In genomic region chr22:41598081-41598480, GRCh38 we compare ENCODE assay signal across 14 cellular contexts. TPM values are rescaled to one million over a fixed set of nuclear protein-coding genes. Genes with fewer than 3 reads are reported as not detected.
DNase-seq lines count a peak whose midpoint lies in the region; ATAC-seq and TF ChIP-seq lines count a peak whose summit lies in the region.
"Had no signal": no experiment of that assay in that cellular context is flagged by ENCODE, and none has a peak within 500 bp of the region (broad histone marks: within the 10 kb centered on the region; RNA-seq: fewer than 3 reads in every experiment).

No MANE protein-coding gene starts in this region.

- no peak overlapping the region for H3K23ac ChIP-seq in IMR-90 (ENCODE audit: low read depth, low read length)

- H3K4ac ChIP-seq in IMR-90 (ENCODE audit: low read depth, low read length): peak overlapping the region; percentile 62

- no peak overlapping the region for H4K91ac ChIP-seq in IMR-90 (ENCODE audit: insufficient read depth, low read depth, low read length)

- H3K14ac ChIP-seq in IMR-90 (replicated peaks; ENCODE audit: low read depth, low read length): 0 out of 2 replicates have a peak overlapping the region, but pooled peaks have one; percentile 16

- in situ Hi-C loops in IMR-90 (cut with MboI; ENCODE audit: low sequenced_read_pairs): no loop called here

- no peaks in the 10 kb centered on the region for H3K9me3 ChIP-seq in IMR-90 (ENCODE audit: control insufficient read depth, insufficient read depth, low read length)

- dilution Hi-C loops in IMR-90 (cut with HindIII; ENCODE audit: low sequenced_read_pairs, unreplicated experiment): no loop called here

- ATAC-seq in IMR-90 (ENCODE audit: low read depth) (peak; percentile 95), GM21526 (IDR thresholded peaks at IDR 0.05; ENCODE audit: low FRiP score, unreplicated experiment) (no peak), GM18505 (IDR thresholded peaks at IDR 0.05; ENCODE audit: unreplicated experiment) (no peak)

- H3K4me3 ChIP-seq in IMR-90 (ENCODE audit: insufficient read depth, low read depth, low read length): no peak overlapping the region
- no peak overlapping the region for H3K4me3 ChIP-seq in cardiac fibroblast (replicated peaks in 1 of 2; ENCODE audit: low read depth in 2 of 2, low read length in 2 of 2)

- CTCF ChIA-PET in IMR-90 (lab: Yijun Ruan, JAX): interaction anchor here (1.6 kb wide), 1 partner anchor 9 kb away, joined by 5 read pairs; the partner anchor contains the start of gene PMM1

- no peak overlapping the region for H2BK120ac ChIP-seq in IMR-90 (ENCODE audit: low read depth, low read length)

- H3K27me3 ChIP-seq in IMR-90 (ENCODE audit: control insufficient read depth, insufficient read depth, low read length): no peaks in the 10 kb centered on the region

- no TSS peak for BruUV-seq in IMR-90 (replicated peaks; lab: Mats Ljungman, UMichigan)

- POLR2A ChIA-PET in IMR-90 (lab: Charles Lee; ENCODE audit: unreplicated experiment): interaction anchor here (0.5 kb wide), 1 partner anchor 480 kb away, joined by 3 read pairs; no protein-coding TSS in a partner anchor

- H2BK20ac ChIP-seq in IMR-90 (ENCODE audit: low read depth, low read length): no peak overlapping the region

- TF ChIP-seq RAD21 in IMR-90 (IDR thresholded peaks at IDR 0.05; ENCODE audit: low read length): no peak

- no peak overlapping the region for H4K5ac ChIP-seq in IMR-90 (ENCODE audit: low read depth, low read length)

- WGBS in IMR-90 (ENCODE audit: extremely low coverage in 2 of 2, insufficient read length in 1 of 2), 2 experiments: no CpG with 5 or more reads among the region's 5 CpGs

- H3K27ac ChIP-seq in 22Rv1: peak overlapping the region; percentile 40; the same call in 1 of the 2 replicates
- peak overlapping the region; percentile 62 for H3K27ac ChIP-seq in IMR-90 (ENCODE audit: insufficient read depth, low read length)
- H3K27ac ChIP-seq: VCaP had no signal

- H3K9ac ChIP-seq in IMR-90 (ENCODE audit: low read depth, low read length): no peak overlapping the region

- H2AK9ac ChIP-seq in IMR-90 (replicated peaks; ENCODE audit: low read depth, low read length, poor library complexity): peak overlapping the region; percentile 18

- H3K4me2 ChIP-seq in IMR-90 (ENCODE audit: low read depth, low read length): no peak overlapping the region

- DNase-seq in IMR-90 (peak; percentile 88), cardiac fibroblast (ENCODE audit: low read depth in 2 of 2) (peak; percentile 73 to 83), kidney tubule cell (ENCODE audit: low spot score) (peak; percentile 66), 8988T (no peak)
- no peak for DNase-seq in activated CD4-positive, alpha-beta T cell treated with anti-CD3 and anti-CD28 coated beads for 48 hours
- DNase-seq: activated T-cell treated with anti-CD3 and anti-CD28 coated beads, Interleukin-2, amount 50 U/mL, for 48 hours; cortex of kidney; NCI-H187 had no signal

- H2AK5ac ChIP-seq in IMR-90 (ENCODE audit: low read depth, low read length): peak overlapping the region; percentile 52

- H2AFZ ChIP-seq in IMR-90 (replicated peaks; ENCODE audit: low read length, poor library complexity): peak overlapping the region; percentile 71

- peak overlapping the region; percentile 79 for H2BK5ac ChIP-seq in IMR-90 (ENCODE audit: low read depth, low read length, poor library complexity, severe bottlenecking)

- TF ChIP-seq CTCF in 22Rv1 (IDR thresholded peaks at IDR 0.05): no peak
- peak; percentile 12; the same call in 1 of the 2 replicates for TF ChIP-seq CTCF in IMR-90 (conservative IDR thresholded peaks at IDR 0.05; ENCODE audit: low read depth, low read length)
- TF ChIP-seq CTCF in cardiac fibroblast (IDR thresholded peaks at IDR 0.05; ENCODE audit: low read depth, low read length): no peak

- peaks cover 0 to 31% of the 10 kb centered on the region in 2 experiments; a peak in 2 of 4 replicates for H3K79me1 ChIP-seq in IMR-90 (ENCODE audit: low read depth in 1 of 2, low read length in 2 of 2)

- H4K20me1 ChIP-seq in IMR-90 (ENCODE audit: insufficient read depth, low read length): peaks cover 11% of the 10 kb centered on the region

- H3K36me3 ChIP-seq in IMR-90 (ENCODE audit: control insufficient read depth, insufficient read depth, low read length): peaks cover 24% of the 10 kb centered on the region

- H3K56ac ChIP-seq in IMR-90 (ENCODE audit: extremely low read depth, insufficient read depth, low read length): no peak overlapping the region

- intact Hi-C loops in IMR-90 (cut with micrococcal nuclease): no loop called here

- H4K8ac ChIP-seq in IMR-90 (ENCODE audit: low read depth in 2 of 2, low read length in 2 of 2): peak overlapping the region in 1 of 2 experiments; percentile 58; a peak in 1 of 4 replicates

- no peak overlapping the region for H3K18ac ChIP-seq in IMR-90 (ENCODE audit: low read depth, low read length)

- TF ChIP-seq POLR2A in IMR-90 (IDR thresholded peaks at IDR 0.05; ENCODE audit: low read depth, low read length) (no peak), GM18505 (IDR thresholded peaks at IDR 0.05; ENCODE audit: borderline replicate concordance, extremely low read depth, insufficient read depth, insufficient read length) (no peak)

- no peak overlapping the region for H2BK15ac ChIP-seq in IMR-90 (ENCODE audit: low read depth, low read length)

- H3K9me1 ChIP-seq in IMR-90 (ENCODE audit: insufficient read depth, low read length): no peaks in the 10 kb centered on the region; the same call in 1 of the 2 replicates

- peaks cover 14% of the 10 kb centered on the region for H3K4me1 ChIP-seq in IMR-90 (ENCODE audit: control insufficient read depth, insufficient read depth, low read length)

TF ChIP-seq in IMR-90, 13 proteins besides CTCF, POLR2A, EP300 and RAD21:
- no peak for TF ChIP-seq SMC3 (IDR thresholded peaks at IDR 0.05; ENCODE audit: low read depth, low read length)
- no peak for TF ChIP-seq NFE2L2 (IDR thresholded peaks at IDR 0.05; ENCODE audit: low read depth, low read length)
- TF ChIP-seq USF2 (IDR thresholded peaks at IDR 0.05; ENCODE audit: low read depth, low read length): no peak
- no peak for TF ChIP-seq MAFK (IDR thresholded peaks at IDR 0.05; ENCODE audit: low read depth, low read length)
- TF ChIP-seq RFX5 (IDR thresholded peaks at IDR 0.05; ENCODE audit: low read depth, low read length): no peak
- no peak for TF ChIP-seq RCOR1 (IDR thresholded peaks at IDR 0.05; ENCODE audit: insufficient replicate concordance, low read length)
- no peak for TF ChIP-seq CHD1 (IDR thresholded peaks at IDR 0.05; ENCODE audit: low read depth, low read length)
- TF ChIP-seq, protein P1, sequence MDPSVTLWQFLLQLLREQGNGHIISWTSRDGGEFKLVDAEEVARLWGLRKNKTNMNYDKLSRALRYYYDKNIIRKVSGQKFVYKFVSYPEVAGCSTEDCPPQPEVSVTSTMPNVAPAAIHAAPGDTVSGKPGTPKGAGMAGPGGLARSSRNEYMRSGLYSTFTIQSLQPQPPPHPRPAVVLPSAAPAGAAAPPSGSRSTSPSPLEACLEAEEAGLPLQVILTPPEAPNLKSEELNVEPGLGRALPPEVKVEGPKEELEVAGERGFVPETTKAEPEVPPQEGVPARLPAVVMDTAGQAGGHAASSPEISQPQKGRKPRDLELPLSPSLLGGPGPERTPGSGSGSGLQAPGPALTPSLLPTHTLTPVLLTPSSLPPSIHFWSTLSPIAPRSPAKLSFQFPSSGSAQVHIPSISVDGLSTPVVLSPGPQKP (IDR thresholded peaks at IDR 0.05; ENCODE audit: borderline replicate concordance, low read depth, low read length): no peak
- TF ChIP-seq MAZ (IDR thresholded peaks at IDR 0.05; ENCODE audit: borderline replicate concordance, low read depth, low read length): peak; percentile 31; the same call in 1 of the 2 replicates
- peak; percentile 22; the same call in 1 of the 2 replicates for TF ChIP-seq BHLHE40 (IDR thresholded peaks at IDR 0.05; ENCODE audit: low read depth, low read length)
- TF ChIP-seq FOS (IDR thresholded peaks at IDR 0.05; ENCODE audit: low read depth, low read length): peak; percentile 51
- TF ChIP-seq MXI1 (IDR thresholded peaks at IDR 0.05; ENCODE audit: borderline replicate concordance, low read depth, low read length): no peak
- peak; percentile 85 for TF ChIP-seq CEBPB (IDR thresholded peaks at IDR 0.05; ENCODE audit: low read depth, low read length)
TF ChIP-seq in IMR-90: peak in this region for 4.

RNA-seq across cellular contexts. Expression of gene PMM1, which starts 8.4 kb away (rescaled TPM):
- 22.2 and 22.8 TPM in 2 replicates for total RNA-seq in IMR-90 (2012; rRNA removed)
- polyA plus RNA-seq in IMR-90 (2012; rRNA removed): 92.8 and 103 TPM in 2 replicates
- polyA plus RNA-seq in IMR-90 (2012; cell fraction: cytosol; rRNA removed): 118 and 174 TPM in 2 replicates
- 167 and 222 TPM in 2 replicates for polyA plus RNA-seq in IMR-90 (2012; cell fraction: nucleus; rRNA removed; ENCODE audit: low replicate concordance)

RNA-seq across cellular contexts. Expression of gene DESI1, which starts 22.8 kb away (rescaled TPM):
- 14.4 and 14.5 TPM in 2 replicates for total RNA-seq in IMR-90 (2012; rRNA removed)
- 23.6 and 24.9 TPM in 2 replicates for polyA plus RNA-seq in IMR-90 (2012; rRNA removed)
- polyA plus RNA-seq in IMR-90 (2012; cell fraction: cytosol; rRNA removed): 10.3 and 13.7 TPM in 2 replicates
- 31.5 and 46.9 TPM in 2 replicates for polyA plus RNA-seq in IMR-90 (2012; cell fraction: nucleus; rRNA removed; ENCODE audit: low replicate concordance)

RNA-seq across cellular contexts. Expression of gene XRCC6, which starts 23.0 kb away (rescaled TPM):
- total RNA-seq in IMR-90 (2012; rRNA removed): 392 and 401 TPM in 2 replicates
- polyA plus RNA-seq in IMR-90 (2012; rRNA removed): 173 and 202 TPM in 2 replicates
- 58.5 and 142 TPM in 2 replicates for polyA plus RNA-seq in IMR-90 (2012; cell fraction: cytosol; rRNA removed)
- 19.7 and 77.2 TPM in 2 replicates for polyA plus RNA-seq in IMR-90 (2012; cell fraction: nucleus; rRNA removed; ENCODE audit: low replicate concordance)

RNA-seq across cellular contexts. Expression of gene CSDC2, which starts 37.3 kb away (rescaled TPM):
- 2.5 and 2.8 TPM in 2 replicates for total RNA-seq in IMR-90 (2012; rRNA removed)
- 23.1 and 26.3 TPM in 2 replicates for polyA plus RNA-seq in IMR-90 (2012; rRNA removed)
- 13.8 and 28.0 TPM in 2 replicates for polyA plus RNA-seq in IMR-90 (2012; cell fraction: cytosol; rRNA removed)
- polyA plus RNA-seq in IMR-90 (2012; cell fraction: nucleus; rRNA removed; ENCODE audit: low replicate concordance): 55.2 and 128 TPM in 2 replicates
- total RNA-seq: HT-29, OCI-LY7 had no signal

RNA-seq across cellular contexts. Expression of gene POLR3H, which starts 53.8 kb away (rescaled TPM):
- 37.8 and 39.7 TPM in 2 replicates for total RNA-seq in IMR-90 (2012; rRNA removed)
- polyA plus RNA-seq in IMR-90 (2012; rRNA removed): 62.1 and 67.8 TPM in 2 replicates
- polyA plus RNA-seq in IMR-90 (2012; cell fraction: cytosol; rRNA removed): 47.0 and 48.8 TPM in 2 replicates
- 34.7 and 48.2 TPM in 2 replicates for polyA plus RNA-seq in IMR-90 (2012; cell fraction: nucleus; rRNA removed; ENCODE audit: low replicate concordance)

Comparison
In these comparisons a context has a peak if more than half of its experiments do, and no peak if none do; other contexts are left out.
1. DNase-seq: peak in IMR-90 (single experiment), cardiac fibroblast (2 of 2) and kidney tubule cell (single experiment); none in activated CD4-positive, alpha-beta T cell treated with anti-CD3 and anti-CD28 coated beads for 48 hours (single experiment) and 8988T (single experiment).